ENCODE assay signal across 14 cellular contexts in the genomic region with DNA sequence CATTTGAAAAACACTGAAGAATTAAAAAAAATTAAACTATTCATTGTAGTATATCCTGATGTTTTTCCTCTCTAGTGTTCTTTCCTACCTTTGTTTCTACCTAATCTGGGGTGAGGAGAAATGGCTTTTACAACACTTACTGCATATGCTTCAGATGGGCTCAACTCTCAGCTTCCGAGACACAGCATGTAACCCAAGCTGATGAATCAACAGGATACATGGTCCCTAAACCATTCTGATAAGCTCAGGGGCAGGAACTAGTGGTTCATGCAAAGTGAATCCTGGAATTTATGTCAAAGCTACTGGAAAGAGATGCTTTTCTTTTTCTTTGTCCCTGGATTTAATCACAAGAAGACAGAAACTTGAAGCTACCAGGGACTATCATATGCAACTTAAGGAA.
"Had no signal": no experiment of that assay in that cellular context is flagged by ENCODE, and none has a peak within 500 bp of the region (broad histone marks: within the 10 kb centered on the region; RNA-seq: fewer than 3 reads in every experiment).

No MANE protein-coding gene starts in this region.

- H3K9me3 ChIP-seq: ascending aorta, sigmoid colon, suprapubic skin, upper lobe of left lung had no signal

- H3K36me3 ChIP-seq: ascending aorta, heart right ventricle, sigmoid colon, suprapubic skin, upper lobe of left lung had no signal

- H3K27me3 ChIP-seq: ascending aorta, heart right ventricle, sigmoid colon, suprapubic skin, upper lobe of left lung had no signal

- H3K27ac ChIP-seq: ascending aorta, heart right ventricle, sigmoid colon, suprapubic skin, upper lobe of left lung, VCaP had no signal

- H3K4me3 ChIP-seq: ascending aorta, heart right ventricle, sigmoid colon, suprapubic skin, upper lobe of left lung had no signal

- H3K4me1 ChIP-seq: ascending aorta, heart right ventricle, sigmoid colon, suprapubic skin, upper lobe of left lung had no signal

- DNase-seq: activated CD4-positive, alpha-beta memory T cell treated with anti-CD3 and anti-CD28 coated beads, Interleukin-2, amount 10 ng/mL, durations not matched to agents 7 days and 5 days; activated CD4-positive, alpha-beta T cell treated with anti-CD3 and anti-CD28 coated beads for 36 hours; foreskin melanocyte; heart right ventricle; left cardiac atrium; sigmoid colon; stimulated activated CD4-positive, alpha-beta T cell treated with anti-CD3 and anti-CD28 coated beads, Interleukin-2, amount 100 ng/mL, for 48 hours; stimulated activated CD8-positive, alpha-beta memory T cell treated with anti-CD3 and anti-CD28 coated beads, Interleukin-4, amount 100 ng/mL, for 48 hours; stimulated activated naive CD8-positive, alpha-beta T cell treated with anti-CD3 and anti-CD28 coated beads, Interleukin-15, Interleukin-2, amounts not matched to agents 100 U/mL and 50 U/mL, for 24 hours; T-helper 9 cell; upper lobe of left lung had no signal
